In the genomic region with DNA sequence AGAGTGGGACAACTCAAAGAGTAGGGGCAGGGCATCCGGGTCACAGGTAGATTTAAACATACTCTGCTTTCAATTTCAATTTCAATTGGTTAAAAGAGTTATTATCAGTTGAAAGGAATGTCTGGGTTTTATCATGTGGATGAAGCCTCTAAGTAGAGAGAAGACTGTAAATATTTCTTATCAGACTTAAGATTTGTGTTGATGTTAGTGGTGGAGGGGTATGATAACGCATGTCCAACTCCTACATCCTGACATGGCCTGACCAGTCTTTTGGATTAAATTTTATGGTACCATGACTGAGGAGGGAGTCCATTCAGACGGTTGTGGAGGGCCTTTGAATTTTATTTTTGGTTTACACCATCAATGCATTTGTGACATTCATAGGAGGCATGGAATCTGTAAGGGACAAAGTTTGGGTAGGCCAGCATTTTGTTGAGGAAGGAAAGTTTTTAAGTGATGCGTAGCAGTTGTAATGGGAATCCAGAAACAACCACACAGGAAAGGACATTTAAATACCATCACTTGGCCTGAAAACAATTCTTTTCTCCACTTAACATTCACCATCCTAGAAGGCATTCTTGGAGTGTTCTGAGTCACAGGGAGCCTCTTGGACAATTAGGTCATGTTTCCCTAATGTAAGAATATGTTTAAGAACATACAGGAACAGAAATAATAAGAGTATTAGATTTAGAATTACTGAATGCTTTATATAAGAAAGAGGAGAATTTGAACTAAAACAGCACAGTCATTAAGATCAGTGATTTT, we compare ENCODE assay signal across 16 cellular contexts.
DNase-seq lines count a peak whose midpoint lies in the region; ATAC-seq and TF ChIP-seq lines count a peak whose summit lies in the region.
"Had no signal": no experiment of that assay in that cellular context is flagged by ENCODE, and none has a peak within 500 bp of the region (broad histone marks: within the 10 kb centered on the region; RNA-seq: fewer than 3 reads in every experiment).

No MANE protein-coding gene starts in this region.

- H3K4me1 ChIP-seq in PC-3 (ENCODE audit: insufficient read depth, low read length): peaks cover 27% of the 10 kb centered on the region
- H3K4me1 ChIP-seq in heart right ventricle: peaks cover 0 to 13% (median 0%) of the 10 kb centered on the region in 9 donors

- intact Hi-C loops in PC-3 (cut with micrococcal nuclease) (no loop called here), heart right ventricle (cut with DNase I) (no loop called here)

- no peaks in the 10 kb centered on the region for H3K9me2 ChIP-seq in PC-3 (replicated peaks; ENCODE audit: low read length)

- no peaks in the 10 kb centered on the region for H3K4me1 Mint-ChIP-seq in nephron progenitor cell

- ATAC-seq in PC-3 (no peak), GM19328 (IDR thresholded peaks at IDR 0.05; ENCODE audit: unreplicated experiment) (no peak), heart right ventricle (no peak)
- ATAC-seq: activated T-cell treated with anti-CD3 and anti-CD28 coated beads, Interleukin-2, amount 50 U/mL, for 4 hours had no signal

- TF ChIP-seq CTCF in AG10803 (conservative IDR thresholded peaks at IDR 0.05; ENCODE audit: low read length) (no peak), PC-3 (conservative IDR thresholded peaks at IDR 0.05; ENCODE audit: low read depth, low read length) (no peak), epithelial cell of proximal tubule (conservative IDR thresholded peaks at IDR 0.05; ENCODE audit: low read depth, low read length) (no peak), nephron progenitor cell (IDR thresholded peaks at IDR 0.05) (no peak), heart right ventricle (IDR thresholded peaks at IDR 0.05) (no peak)

- peaks cover 14% of the 10 kb centered on the region for H3F3A ChIP-seq in PC-3 (ENCODE audit: low read length, unreplicated experiment)

- no peaks in the 10 kb centered on the region for H3K9me3 ChIP-seq in PC-3 (ENCODE audit: low read length)
- H3K9me3 ChIP-seq in heart right ventricle: peaks cover 0 to 1% (median 0%) of the 10 kb centered on the region in 11 donors
- H3K9me3 ChIP-seq: ascending aorta had no signal

- no peaks in the 10 kb centered on the region for H3K27me3 Mint-ChIP-seq in nephron progenitor cell (ENCODE audit: low read depth, poor library complexity)
- H3K27me3 Mint-ChIP-seq: progenitor cell of endocrine pancreas had no signal

- H2AFZ ChIP-seq in PC-3 (ENCODE audit: low read length): no peak overlapping the region

- POLR2A ChIA-PET in PC-3 (lab: Charles Lee; ENCODE audit: unreplicated experiment): no interaction called here

- H3K4me3 ChIP-seq in AG10803 (ENCODE audit: low read length) (no peak overlapping the region), PC-3 (ENCODE audit: low read length) (no peak overlapping the region), epithelial cell of proximal tubule (ENCODE audit: low read depth, low read length) (no peak overlapping the region), heart right ventricle (no peak overlapping the region)
- H3K4me3 ChIP-seq: ascending aorta had no signal

- H3K27me3 ChIP-seq in PC-3 (ENCODE audit: low read length) (no peaks in the 10 kb centered on the region), heart right ventricle (no peaks in the 10 kb centered on the region)
- H3K27me3 ChIP-seq: ascending aorta had no signal

- H4K20me1 ChIP-seq in PC-3 (ENCODE audit: low read length): no peaks in the 10 kb centered on the region

- H3K4me3 Mint-ChIP-seq in nephron progenitor cell: no peak overlapping the region
- H3K4me3 Mint-ChIP-seq: activated T-cell treated with anti-CD3 and anti-CD28 coated beads, Interleukin-2, amount 50 U/mL, for 4 hours had no signal

- H3K9me3 Mint-ChIP-seq in nephron progenitor cell: peaks cover 15% of the 10 kb centered on the region

- peak; percentile 84 for DNase-seq in AG10803 (ENCODE audit: low read depth)
- DNase-seq in PC-3: peak; percentile 37
- DNase-seq in epithelial cell of proximal tubule (ENCODE audit: low read depth): peak; percentile 39
- DNase-seq in nephron progenitor cell: no peak
- DNase-seq in NK-92 (lab: John Stamatoyannopoulos, UW; ENCODE audit: unreplicated experiment): no peak
- DNase-seq in heart right ventricle: no peak
- no peak for DNase-seq in SKM-1 (lab: John Stamatoyannopoulos, UW; ENCODE audit: unreplicated experiment)
- DNase-seq: activated CD4-positive, alpha-beta T cell treated with anti-CD3 and anti-CD28 coated beads for 1 hour; activated T-cell treated with anti-CD3 and anti-CD28 coated beads, Interleukin-2, amount 50 U/mL, for 4 hours; GDM1; stimulated activated CD4-positive, alpha-beta T cell treated with anti-CD3 and anti-CD28 coated beads, Interleukin-4, amount 100 ng/mL, for 24 hours; stimulated activated naive CD4-positive, alpha-beta T cell had no signal

- H3K36me3 Mint-ChIP-seq in nephron progenitor cell (ENCODE audit: low read depth): no peaks in the 10 kb centered on the region

- H3K36me3 ChIP-seq in PC-3 (ENCODE audit: low read depth, low read length) (no peaks in the 10 kb centered on the region), heart right ventricle (no peaks in the 10 kb centered on the region)
- H3K36me3 ChIP-seq: ascending aorta had no signal

- CTCF ChIA-PET in PC-3 (lab: Charles Lee): no interaction called here

- no peaks in the 10 kb centered on the region for H3K79me2 ChIP-seq in PC-3 (ENCODE audit: low read length)

- H3K27ac ChIP-seq in PC-3 (ENCODE audit: low read length): no peak overlapping the region
- no peak overlapping the region for H3K27ac ChIP-seq in heart right ventricle
- H3K27ac ChIP-seq: ascending aorta, C4-2B had no signal

- H3K9ac ChIP-seq in PC-3 (ENCODE audit: low read length): no peak overlapping the region

- H3K27ac Mint-ChIP-seq in nephron progenitor cell: peak overlapping the region; percentile 68
- H3K27ac Mint-ChIP-seq: progenitor cell of endocrine pancreas had no signal

- no peak overlapping the region for H3K4me2 ChIP-seq in PC-3 (ENCODE audit: low read length)

- no TSS peak for BruUV-seq in PC-3 (replicated peaks; lab: Mats Ljungman, UMichigan)

- 86 to 89% methylated on average over 4 of the region's 4 CpGs for WGBS in heart right ventricle, 2 donors

Comparison
In these comparisons a context has a peak if more than half of its experiments do, and no peak if none do; other contexts are left out.
1. DNase-seq: peak in AG10803 (single experiment), PC-3 (single experiment) and epithelial cell of proximal tubule (single experiment); none in nephron progenitor cell (single experiment), NK-92 (single experiment), heart right ventricle (0 of 2) and SKM-1 (single experiment).